In genomic region chr16:22270525-22270924, GRCh38 we compare ENCODE assay signal across 14 cellular contexts.
"Had no signal": no experiment of that assay in that cellular context is flagged by ENCODE, and none has a peak within 500 bp of the region (broad histone marks: within the 10 kb centered on the region; RNA-seq: fewer than 3 reads in every experiment).

No MANE protein-coding gene starts in this region.

- H3K4me1 Mint-ChIP-seq: neural crest cell had no signal

- DNase-seq: activated T-cell treated with anti-CD3 and anti-CD28 coated beads, Interleukin-2, amount 50 U/mL, for 1 hour; aorta; cortex of kidney; effector CD4-positive, alpha-beta T cell; midbrain; right lobe of liver; WERI-Rb-1 had no signal

- H3K27ac Mint-ChIP-seq: activated T-helper 2 cell treated with anti-CD3 and anti-CD28 coated beads, Interferon-gamma antibody, Interleukin-2, Interleukin-4, amounts not matched to agents 10 μg/mL and 5 μg/mL and 100 μg/mL, durations not matched to agents 14 hours and 24 hours and 36 hours had no signal

- ATAC-seq: gastroesophageal sphincter, psoas muscle, right lobe of liver, SK-N-SH treated with all-trans-retinoic acid at 6 μM for 48 hours had no signal

- H3K4me3 Mint-ChIP-seq: neural crest cell had no signal

- H3K4me3 ChIP-seq: gastroesophageal sphincter, lung, psoas muscle, right lobe of liver, thoracic aorta had no signal

- H3K9me3 Mint-ChIP-seq: activated T-helper 2 cell treated with anti-CD3 and anti-CD28 coated beads, Interferon-gamma antibody, Interleukin-2, Interleukin-4, amounts not matched to agents 10 μg/mL and 5 μg/mL and 100 μg/mL, durations not matched to agents 14 hours and 24 hours and 36 hours; neural crest cell had no signal
